ENCODE assay signal across 17 cellular contexts in genomic region chr12:110983811-110984210, GRCh38. TPM values are rescaled to one million over a fixed set of nuclear protein-coding genes. Genes with fewer than 3 reads are reported as not detected.
A peak's percentile ranks its signal among the peaks of the same experiment; 100 is the strongest.
DNase-seq lines count a peak whose midpoint lies in the region; ATAC-seq and TF ChIP-seq lines count a peak whose summit lies in the region.
"Had no signal": no experiment of that assay in that cellular context is flagged by ENCODE, and none has a peak within 500 bp of the region (broad histone marks: within the 10 kb centered on the region; RNA-seq: fewer than 3 reads in every experiment).

No MANE protein-coding gene starts in this region.

- peaks cover 13% of the 10 kb centered on the region for H3K27me3 Mint-ChIP-seq in activated T-cell treated with anti-CD3 and anti-CD28 coated beads, Interleukin-2, amount 50 U/mL, for 72 hours (ENCODE audit: low read depth)
- H3K27me3 Mint-ChIP-seq in activated T-cell treated with anti-CD3 and anti-CD28 coated beads, Interleukin-2, amount 50 U/mL, for 24 hours, result peaks cover 36% of the 10 kb centered on the region
- H3K27me3 Mint-ChIP-seq in chondrocyte (ENCODE audit: low read depth), result peaks cover 42% of the 10 kb centered on the region

- H3K9ac ChIP-seq in Loucy (ENCODE audit: low read depth, low read length, poor library complexity, severe bottlenecking), result no peak overlapping the region
- H3K9ac ChIP-seq: GM23248 had no signal

- no peaks in the 10 kb centered on the region for H3K36me3 Mint-ChIP-seq in activated T-cell treated with anti-CD3 and anti-CD28 coated beads, Interleukin-2, amount 50 U/mL, for 72 hours (ENCODE audit: insufficient read depth in 2 of 2)
- no peaks in the 10 kb centered on the region for H3K36me3 Mint-ChIP-seq in activated T-cell treated with anti-CD3 and anti-CD28 coated beads, Interleukin-2, amount 50 U/mL, for 24 hours (ENCODE audit: low read depth)
- H3K36me3 Mint-ChIP-seq in chondrocyte (ENCODE audit: low read depth), result no peaks in the 10 kb centered on the region
- H3K36me3 Mint-ChIP-seq: CD4-positive, CD25-positive, alpha-beta regulatory T cell; CD8-positive, alpha-beta memory T cell had no signal

- peak overlapping the region; percentile 7 for H3K27ac Mint-ChIP-seq in activated T-cell treated with anti-CD3 and anti-CD28 coated beads, Interleukin-2, amount 50 U/mL, for 72 hours
- H3K27ac Mint-ChIP-seq in activated T-cell treated with anti-CD3 and anti-CD28 coated beads, Interleukin-2, amount 50 U/mL, for 24 hours, result no peak overlapping the region
- no peak overlapping the region for H3K27ac Mint-ChIP-seq in chondrocyte (ENCODE audit: unreplicated experiment)
- H3K27ac Mint-ChIP-seq: CD4-positive, CD25-positive, alpha-beta regulatory T cell; CD8-positive, alpha-beta memory T cell had no signal

- H3F3A ChIP-seq in Loucy (ENCODE audit: low read depth), result no peaks in the 10 kb centered on the region

- peak overlapping the region; percentile 73; the same call in 1 of the 2 replicates for H2AFZ ChIP-seq in Loucy (ENCODE audit: low read length)
- H2AFZ ChIP-seq: GM23248 had no signal

- H3K79me2 ChIP-seq in Loucy (ENCODE audit: insufficient read depth, low read length), result no peaks in the 10 kb centered on the region

- H3K9me3 ChIP-seq in Loucy (ENCODE audit: insufficient read depth, low read depth, low read length), result no peaks in the 10 kb centered on the region
- H3K9me3 ChIP-seq: HAP-1 had no signal

- no peak overlapping the region for H3K4me3 Mint-ChIP-seq in activated T-cell treated with anti-CD3 and anti-CD28 coated beads, Interleukin-2, amount 50 U/mL, for 72 hours
- H3K4me3 Mint-ChIP-seq in activated T-cell treated with anti-CD3 and anti-CD28 coated beads, Interleukin-2, amount 50 U/mL, for 24 hours, result no peak overlapping the region
- no peak overlapping the region for H3K4me3 Mint-ChIP-seq in chondrocyte (ENCODE audit: unreplicated experiment)
- H3K4me3 Mint-ChIP-seq: CD4-positive, CD25-positive, alpha-beta regulatory T cell; CD8-positive, alpha-beta memory T cell had no signal

- no peaks in the 10 kb centered on the region for H3K27me3 ChIP-seq in Loucy (ENCODE audit: insufficient read depth, low read length, poor library complexity, severe bottlenecking)

- no peak for TF ChIP-seq CTCF in Loucy (conservative IDR thresholded peaks at IDR 0.05; ENCODE audit: low read length)
- TF ChIP-seq CTCF in chondrocyte (IDR thresholded peaks at IDR 0.05), result no peak

- peak overlapping the region; percentile 58 for H3K4me2 ChIP-seq in Loucy (ENCODE audit: low read depth, low read length, poor library complexity, severe bottlenecking)

- H3K4me3 ChIP-seq in Loucy (ENCODE audit: low read length, poor library complexity, severe bottlenecking), result peak overlapping the region; percentile 50
- H3K4me3 ChIP-seq: GM23248, HAP-1 had no signal

- DNase-seq in activated T-cell treated with anti-CD3 and anti-CD28 coated beads, Interleukin-2, amount 50 U/mL, for 72 hours, result no peak
- DNase-seq in activated T-cell treated with anti-CD3 and anti-CD28 coated beads, Interleukin-2, amount 50 U/mL, for 24 hours, result no peak
- DNase-seq in NCI-H748 (lab: John Stamatoyannopoulos, UW; ENCODE audit: unreplicated experiment) (peak; percentile 71), chondrocyte (ENCODE audit: low spot score) (no peak), SHP77 (lab: John Stamatoyannopoulos, UW) (no peak)
- DNase-seq: 8988T; C1 segment of cervical spinal cord; CD4-positive, CD25-positive, alpha-beta regulatory T cell; CD8-positive, alpha-beta memory T cell; COR-L47; DMS 273 treated with DMSO at 0.1 percent for 48 hours; GDM1; GM23248 had no signal

- no peaks in the 10 kb centered on the region for H3K9me2 ChIP-seq in Loucy (replicated peaks; ENCODE audit: low read depth, low read length)

- ATAC-seq in activated T-cell treated with anti-CD3 and anti-CD28 coated beads, Interleukin-2, amount 50 U/mL, for 72 hours (replicated peaks in 1 of 2), result no peak
- ATAC-seq in HG03571 (IDR thresholded peaks at IDR 0.05; ENCODE audit: unreplicated experiment), result no peak

- H3K4me1 ChIP-seq in Loucy (ENCODE audit: insufficient read depth, low read length, poor library complexity, severe bottlenecking), result peaks cover 4% of the 10 kb centered on the region
- H3K4me1 ChIP-seq: HAP-1 had no signal

- no peaks in the 10 kb centered on the region for H3K4me1 Mint-ChIP-seq in activated T-cell treated with anti-CD3 and anti-CD28 coated beads, Interleukin-2, amount 50 U/mL, for 72 hours (ENCODE audit: low read depth)
- H3K4me1 Mint-ChIP-seq in activated T-cell treated with anti-CD3 and anti-CD28 coated beads, Interleukin-2, amount 50 U/mL, for 24 hours (ENCODE audit: low read depth), result no peaks in the 10 kb centered on the region
- no peaks in the 10 kb centered on the region for H3K4me1 Mint-ChIP-seq in chondrocyte (ENCODE audit: low read depth)
- H3K4me1 Mint-ChIP-seq: CD4-positive, CD25-positive, alpha-beta regulatory T cell; CD8-positive, alpha-beta memory T cell had no signal

- no peaks in the 10 kb centered on the region for H4K20me1 ChIP-seq in Loucy (ENCODE audit: insufficient read depth, low read length, poor library complexity, severe bottlenecking)

- H3K9me3 Mint-ChIP-seq in activated T-cell treated with anti-CD3 and anti-CD28 coated beads, Interleukin-2, amount 50 U/mL, for 72 hours, result no peaks in the 10 kb centered on the region
- H3K9me3 Mint-ChIP-seq in activated T-cell treated with anti-CD3 and anti-CD28 coated beads, Interleukin-2, amount 50 U/mL, for 24 hours, result no peaks in the 10 kb centered on the region
- no peaks in the 10 kb centered on the region for H3K9me3 Mint-ChIP-seq in chondrocyte (ENCODE audit: low read depth)
- H3K9me3 Mint-ChIP-seq: CD8-positive, alpha-beta memory T cell had no signal

- H3K36me3 ChIP-seq in Loucy (ENCODE audit: insufficient read depth, low read length), result no peaks in the 10 kb centered on the region
- H3K36me3 ChIP-seq: HAP-1 had no signal

RNA-seq across cellular contexts. Expression of gene CUX2, which starts 50.2 kb away (rescaled TPM):
- total RNA-seq in activated T-cell treated with anti-CD3 and anti-CD28 coated beads, Interleukin-2, amount 50 U/mL, for 72 hours, result under 1 TPM; 0.19 to 0.32 TPM
- total RNA-seq in chondrocyte, result not detected in 3 replicates
- total RNA-seq: CD8-positive, alpha-beta memory T cell; GM23248; HT-29 had no signal
